In genomic region chr15:69973102-69973714, GRCh38 we compare ENCODE assay signal across 9 cellular contexts.
A peak's percentile ranks its signal among the peaks of the same experiment; 100 is the strongest.
DNase-seq lines count a peak whose midpoint lies in the region; ATAC-seq and TF ChIP-seq lines count a peak whose summit lies in the region.
"Had no signal": no experiment of that assay in that cellular context is flagged by ENCODE, and none has a peak within 500 bp of the region (broad histone marks: within the 10 kb centered on the region; RNA-seq: fewer than 3 reads in every experiment).

No MANE protein-coding gene starts in this region.

- peaks cover 30% of the 10 kb centered on the region for H3K4me1 Mint-ChIP-seq in neural progenitor cell

- no peak overlapping the region for H3K27ac ChIP-seq in HCT116 (ENCODE audit: low read depth, low read length)
- no peak overlapping the region for H3K27ac ChIP-seq in brain microvascular endothelial cell
- H3K27ac ChIP-seq in neural progenitor cell, result no peak overlapping the region

- TF ChIP-seq POLR2A in HCT116 (IDR thresholded peaks at IDR 0.05; ENCODE audit: borderline replicate concordance, extremely low read depth, insufficient read depth, insufficient read length), result no peak

- ATAC-seq in HCT116 (peak; percentile 61; the same call in 1 of the 2 replicates), GM19395 (IDR thresholded peaks at IDR 0.05; ENCODE audit: unreplicated experiment) (no peak), GM21360 (IDR thresholded peaks at IDR 0.05; ENCODE audit: unreplicated experiment) (no peak), GM21723 (IDR thresholded peaks at IDR 0.05; ENCODE audit: unreplicated experiment) (no peak)
- ATAC-seq: Right ventricle myocardium inferior had no signal

- TF ChIP-seq CTCF in HCT116 (IDR thresholded peaks at IDR 0.05 in 2 of 3, conservative IDR thresholded peaks at IDR 0.05 in 1 of 3; ENCODE audit: borderline replicate concordance in 1 of 3, insufficient read depth in 1 of 3, low read depth in 2 of 3, low read length in 2 of 3) (no peak), brain microvascular endothelial cell (IDR thresholded peaks at IDR 0.05; ENCODE audit: low read depth, low read length, missing control alignments) (no peak), neural progenitor cell (IDR thresholded peaks at IDR 0.05) (no peak)

- no TSS peak for BruUV-seq in HCT116 (replicated peaks; lab: Mats Ljungman, UMichigan)

- H3K79me2 ChIP-seq in HCT116 (ENCODE audit: insufficient read depth, low read length) (no peaks in the 10 kb centered on the region), neural progenitor cell (ENCODE audit: low read depth) (no peaks in the 10 kb centered on the region)

- in situ Hi-C loops in brain microvascular endothelial cell (cut with HindIII; ENCODE audit: low pct_ligation_motif_present, low sequenced_read_pairs), result no loop called here

- no peak overlapping the region for H3K4me3 Mint-ChIP-seq in neural progenitor cell

- no peak overlapping the region for H3K4me3 ChIP-seq in HCT116 (replicated peaks in 1 of 2; ENCODE audit: low read depth in 1 of 2, low read length in 2 of 2)
- H3K4me3 ChIP-seq in brain microvascular endothelial cell (ENCODE audit: low read depth, low read length), result no peak overlapping the region
- no peak overlapping the region for H3K4me3 ChIP-seq in neural progenitor cell

- no peak overlapping the region for H3K4me2 ChIP-seq in HCT116 (ENCODE audit: low read length)
- H3K4me2 ChIP-seq in neural progenitor cell, result no peak overlapping the region

- H3K4me1 ChIP-seq in HCT116 (ENCODE audit: control insufficient read depth in 1 of 2, insufficient read depth in 2 of 2, low read length in 2 of 2) (no peaks in the 10 kb centered on the region), neural progenitor cell (peaks cover 3% of the 10 kb centered on the region)

- CTCF ChIA-PET in HCT116 (lab: Charles Lee), result interaction anchor here (1.4 kb wide), 1 partner anchor 398 kb away, joined by 3 read pairs; no protein-coding TSS in a partner anchor

- no peaks in the 10 kb centered on the region for H3K9me2 ChIP-seq in HCT116 (ENCODE audit: insufficient read depth)

- DNase-seq in HCT116 (ENCODE audit: low read depth, low spot score), result no peak
- DNase-seq in NCI-H226, result peak; percentile 70
- peak; percentile 36 for DNase-seq in brain microvascular endothelial cell
- DNase-seq in neural progenitor cell (ENCODE audit: low spot score), result peak; percentile 54
- DNase-seq in activated gamma-delta T cell (lab: John Stamatoyannopoulos, UW), result no peak

- H3F3A ChIP-seq in neural progenitor cell (ENCODE audit: low read depth), result no peaks in the 10 kb centered on the region

- POLR2A ChIA-PET in HCT116 (lab: Charles Lee), result no interaction called here

- peaks cover 25% of the 10 kb centered on the region for H3K27me3 Mint-ChIP-seq in neural progenitor cell (ENCODE audit: insufficient read depth, low read depth)

- H3K36me3 ChIP-seq in HCT116 (ENCODE audit: control insufficient read depth in 1 of 2, insufficient read depth in 2 of 2, low read length in 2 of 2) (no peaks in the 10 kb centered on the region), brain microvascular endothelial cell (replicated peaks) (no peaks in the 10 kb centered on the region), neural progenitor cell (no peaks in the 10 kb centered on the region)

- H3K9ac ChIP-seq in HCT116 (ENCODE audit: low read length) (no peak overlapping the region), neural progenitor cell (no peak overlapping the region)

- H2AFZ ChIP-seq in HCT116 (ENCODE audit: low read depth, low read length, poor library complexity, severe bottlenecking) (no peak overlapping the region), neural progenitor cell (replicated peaks) (no peak overlapping the region)

- H3K36me3 Mint-ChIP-seq in neural progenitor cell, result no peaks in the 10 kb centered on the region

- no peaks in the 10 kb centered on the region for H3K9me3 ChIP-seq in HCT116 (ENCODE audit: control insufficient read depth in 1 of 2, insufficient read depth in 1 of 2, low read depth in 1 of 2, low read length in 2 of 2)
- no peaks in the 10 kb centered on the region for H3K9me3 ChIP-seq in neural progenitor cell (ENCODE audit: low read depth)

- intact Hi-C loops in HCT116 (cut with micrococcal nuclease), result no loop called here

- TF ChIP-seq RAD21 in HCT116 (IDR thresholded peaks at IDR 0.05; ENCODE audit: low read depth), result no peak

- H4K20me1 ChIP-seq in HCT116 (ENCODE audit: insufficient read depth), result no peaks in the 10 kb centered on the region
- H4K20me1 ChIP-seq in neural progenitor cell (ENCODE audit: low read depth), result peaks cover 19% of the 10 kb centered on the region

- no peaks in the 10 kb centered on the region for H3K9me3 Mint-ChIP-seq in neural progenitor cell

- peaks cover 59% of the 10 kb centered on the region for H3K27me3 ChIP-seq in HCT116 (ENCODE audit: insufficient read depth, low read length)
- peaks cover 2% of the 10 kb centered on the region for H3K27me3 ChIP-seq in brain microvascular endothelial cell (replicated peaks)
- peaks cover 3% of the 10 kb centered on the region for H3K27me3 ChIP-seq in neural progenitor cell

- RAD21 ChIA-PET in HCT116 (lab: Charles Lee; ENCODE audit: low non-redundant PET in 1 of 2, low total read pairs in 2 of 2, uncharacterized antibody in 2 of 2, unreplicated experiment in 2 of 2), result no interaction called here

- H3K27ac Mint-ChIP-seq in neural progenitor cell, result no peak overlapping the region

TF ChIP-seq in HCT116, 20 proteins besides CTCF, POLR2A, EP300 and RAD21:
- TF ChIP-seq REST (IDR thresholded peaks at IDR 0.05; ENCODE audit: low read depth) (peak; percentile 92), FOSL1 (IDR thresholded peaks at IDR 0.05; ENCODE audit: low read depth) (peak; percentile 37), JUND (IDR thresholded peaks at IDR 0.05) (peak; percentile 33; the same call in 1 of the 2 replicates), ELF1 (IDR thresholded peaks at IDR 0.05; ENCODE audit: borderline replicate concordance, low read depth) (no peak)
TF ChIP-seq in HCT116: peak in this region for 3.

Comparison
In these comparisons a context has a peak if more than half of its experiments do, and no peak if none do; other contexts are left out.
1. DNase-seq: peak in NCI-H226 (single experiment), brain microvascular endothelial cell (single experiment) and neural progenitor cell (single experiment); none in HCT116 (single experiment) and activated gamma-delta T cell (single experiment).